1 cellular context compared by ENCODE assay signal in genomic region chr1:116887212-116887611, GRCh38.
A peak's percentile ranks its signal among the peaks of the same experiment; 100 is the strongest.
TF ChIP-seq lines count a peak whose summit lies in the region.

No MANE protein-coding gene starts in this region.

TF ChIP-seq in K562, 482 proteins besides CTCF, POLR2A, EP300 and RAD21:
- TF ChIP-seq PBX2 (CRISPR knock-in tag; IDR thresholded peaks at IDR 0.05; ENCODE audit: low read depth) (no peak), PBX2 (tag; conservative IDR thresholded peaks at IDR 0.05; ENCODE audit: low read depth) (0 out of 2 replicates have a peak, but pooled peaks have one; percentile 28), HMG20A (CRISPR knock-in tag; conservative IDR thresholded peaks at IDR 0.05) (no peak), MEIS2 (IDR thresholded peaks at IDR 0.05; ENCODE audit: partially characterized antibody) (peak; percentile 5), NR0B1 (IDR thresholded peaks at IDR 0.05; ENCODE audit: partially characterized antibody) (no peak), MCM3 (IDR thresholded peaks at IDR 0.05) (no peak), ZSCAN29 (IDR thresholded peaks at IDR 0.05) (no peak)
